1 cellular context compared by ENCODE assay signal in genomic region chr6:13574571-13575376, GRCh38.
TF ChIP-seq lines count a peak whose summit lies in the region.

Gene SIRT5 (plus strand): TSS chr6:13574601. CDS start chr6:13584111, 9,510 bp downstream.

TF ChIP-seq in HepG2, 621 proteins besides CTCF, POLR2A, EP300 and RAD21 (continued from another document and continues in another):
- TF ChIP-seq E2F2 (CRISPR knock-in tag; IDR thresholded peaks at IDR 0.05; ENCODE audit: borderline replicate concordance) (no peak), HINFP (CRISPR knock-in tag; IDR thresholded peaks at IDR 0.05; ENCODE audit: low read depth) (peak; percentile 63; the same call in 1 of the 2 replicates), KLF9 (CRISPR knock-in tag; IDR thresholded peaks at IDR 0.05; ENCODE audit: low read depth) (peak; percentile 91), RBAK (CRISPR knock-in tag; IDR thresholded peaks at IDR 0.05) (no peak; the same call in 1 of the 2 replicates), ZBTB2 (CRISPR knock-in tag; IDR thresholded peaks at IDR 0.05; ENCODE audit: low read depth) (peak; percentile 61; the same call in 1 of the 2 replicates), ZNF609 (CRISPR knock-in tag; IDR thresholded peaks at IDR 0.05; ENCODE audit: borderline replicate concordance) (peak; percentile 62; the same call in 1 of the 2 replicates), DDIT3 (CRISPR knock-in tag; IDR thresholded peaks at IDR 0.05) (no peak), ZNF891 (CRISPR knock-in tag; IDR thresholded peaks at IDR 0.05) (peak; percentile 79; the same call in 1 of the 2 replicates), ZNF788 (CRISPR knock-in tag; IDR thresholded peaks at IDR 0.05; ENCODE audit: borderline replicate concordance) (peak; percentile 91; the same call in 1 of the 2 replicates), THRA (CRISPR knock-in tag; IDR thresholded peaks at IDR 0.05; ENCODE audit: borderline replicate concordance) (peak; percentile 27; the same call in 1 of the 2 replicates), ZNF24 (IDR thresholded peaks at IDR 0.05) (no peak), ZNF776 (CRISPR knock-in tag; IDR thresholded peaks at IDR 0.05) (peak; percentile 53; the same call in 1 of the 2 replicates), ZSCAN31 (CRISPR knock-in tag; IDR thresholded peaks at IDR 0.05; ENCODE audit: low read depth) (peak; percentile 86), ZNF614 (CRISPR knock-in tag; IDR thresholded peaks at IDR 0.05; ENCODE audit: borderline replicate concordance) (peak; percentile 92; the same call in 1 of the 2 replicates), SUZ12 (IDR thresholded peaks at IDR 0.05; ENCODE audit: low read depth, low read length) (no peak), ZKSCAN1 (IDR thresholded peaks at IDR 0.05; ENCODE audit: low read length) (0 out of 2 replicates have a peak, but pooled peaks have one; percentile 24), TCF12 (IDR thresholded peaks at IDR 0.05) (no peak), TCF12 (CRISPR knock-in tag; IDR thresholded peaks at IDR 0.05) (peak; percentile 94), ZBTB34 (CRISPR knock-in tag; IDR thresholded peaks at IDR 0.05) (peak; percentile 65; the same call in 1 of the 2 replicates), ZIK1 (CRISPR knock-in tag; IDR thresholded peaks at IDR 0.05; ENCODE audit: borderline replicate concordance, low read depth) (peak; percentile 79; the same call in 1 of the 2 replicates), ZNF660 (CRISPR knock-in tag; IDR thresholded peaks at IDR 0.05; ENCODE audit: borderline replicate concordance, low read depth) (no peak), NAIF1 (CRISPR knock-in tag; IDR thresholded peaks at IDR 0.05; ENCODE audit: borderline replicate concordance) (peak; percentile 18; the same call in 1 of the 2 replicates), MYPOP (CRISPR knock-in tag; IDR thresholded peaks at IDR 0.05) (peak; percentile 56; the same call in 1 of the 2 replicates), RERE (CRISPR knock-in tag; IDR thresholded peaks at IDR 0.05; ENCODE audit: low read depth) (peak; percentile 54; the same call in 1 of the 2 replicates), ZNF598 (CRISPR knock-in tag; IDR thresholded peaks at IDR 0.05; ENCODE audit: borderline replicate concordance) (no peak; the same call in 1 of the 2 replicates), ZNF513 (CRISPR knock-in tag; conservative IDR thresholded peaks at IDR 0.05) (0 out of 2 replicates have a peak, but pooled peaks have one; percentile 4), NR3C1 (CRISPR knock-in tag; IDR thresholded peaks at IDR 0.05) (no peak), CERS6 (CRISPR knock-in tag; IDR thresholded peaks at IDR 0.05) (0 out of 2 replicates have a peak, but pooled peaks have one; percentile 28)
